20 cellular contexts compared by ENCODE assay signal in the genomic region with DNA sequence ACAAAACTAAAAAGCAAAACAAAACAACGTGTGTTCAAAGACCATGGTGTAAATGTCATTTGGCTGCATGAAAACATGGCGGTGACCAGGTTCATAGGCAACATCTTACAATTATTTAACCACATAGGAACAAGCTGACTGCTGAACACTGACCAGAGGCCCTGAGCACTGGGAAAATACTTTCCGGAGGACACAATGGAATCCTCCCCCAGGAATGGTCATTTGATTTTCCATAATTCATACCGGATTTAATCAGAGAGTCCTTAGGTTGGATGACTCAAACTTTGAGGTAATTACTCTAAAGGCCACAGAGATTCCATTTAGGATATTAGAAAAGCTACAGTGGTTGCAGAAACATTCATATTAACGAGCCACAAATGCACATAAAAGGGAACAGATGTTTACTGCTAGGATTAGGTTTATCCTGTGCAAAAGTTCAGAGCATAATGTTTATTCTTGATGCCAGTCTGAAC.
DNase-seq lines count a peak whose midpoint lies in the region; TF ChIP-seq lines count a peak whose summit lies in the region.
"Had no signal": no experiment of that assay in that cellular context is flagged by ENCODE, and none has a peak within 500 bp of the region (broad histone marks: within the 10 kb centered on the region; RNA-seq: fewer than 3 reads in every experiment).

No MANE protein-coding gene starts in this region.

- no peaks in the 10 kb centered on the region for H3K9me3 ChIP-seq in HEK293 (ENCODE audit: control insufficient read depth, insufficient read depth, low read depth, low read length)
- H3K9me3 ChIP-seq: adrenal gland, psoas muscle had no signal

- CTCF ChIA-PET in HEK293 (lab: Yijun Ruan, JAX): no interaction called here

- H3K27ac ChIP-seq in HEK293 (ENCODE audit: extremely low read depth, low read depth, low read length): no peak overlapping the region
- H3K27ac ChIP-seq: adrenal gland, heart left ventricle, KMS-11, psoas muscle had no signal

- POLR2A ChIA-PET in HEK293 (lab: Yijun Ruan, JAX): no interaction called here

- no peaks in the 10 kb centered on the region for H3K4me1 ChIP-seq in HEK293 (ENCODE audit: control insufficient read depth, insufficient read depth, low read length)

- no peak overlapping the region for H3K4me3 ChIP-seq in AG10803 (ENCODE audit: low read length)
- H3K4me3 ChIP-seq in HEK293 (ENCODE audit: low read depth, low read length): no peak overlapping the region
- no peak overlapping the region for H3K4me3 ChIP-seq in fibroblast of pulmonary artery (replicated peaks; ENCODE audit: low read depth, low read length)
- H3K4me3 ChIP-seq: adrenal gland, heart left ventricle, psoas muscle had no signal

- DNase-seq in AG10803 (ENCODE audit: low read depth) (peak; percentile 85), SW480 (ENCODE audit: low spot score) (peak; percentile 65), fibroblast of pulmonary artery (ENCODE audit: low read depth) (peak; percentile 10), NCI-H524 treated with DMSO at 0.1 percent for 48 hours (lab: John Stamatoyannopoulos, UW) (no peak), retina (no peak), HUDEP-2 (lab: John Stamatoyannopoulos, UW; ENCODE audit: unreplicated experiment in 76 of 76) (no peak)
- no peak for DNase-seq in activated naive CD4-positive, alpha-beta T cell treated with anti-CD3 and anti-CD28 coated beads, Interleukin-2, amount 50 U/mL, for 16 hours
- DNase-seq: ACHN; activated CD4-positive, alpha-beta T cell treated with anti-CD3 and anti-CD28 coated beads, Interleukin-2, amount 50 U/mL, for 1 hour; activated CD8-positive, alpha-beta memory T cell treated with anti-CD3 and anti-CD28 coated beads, Interleukin-2, amount 50 U/mL, for 48 hours; activated effector memory CD4-positive, alpha-beta T cell treated with anti-CD3 and anti-CD28 coated beads, Interleukin-2, amount 50 U/mL, for 16 hours; adrenal gland; effector CD4-positive, alpha-beta T cell; heart left ventricle; NCI-H1092; NCI-H2081 treated with DMSO at 0.1 percent for 48 hours; NCI-H510A treated with DMSO at 0.1 percent for 48 hours; psoas muscle had no signal

- no peak for TF ChIP-seq CTCF in AG10803 (conservative IDR thresholded peaks at IDR 0.05; ENCODE audit: low read length)
- TF ChIP-seq CTCF in HEK293 (tag by site-specific recombination; IDR thresholded peaks at IDR 0.05): no peak
- no peak for TF ChIP-seq CTCF in fibroblast of pulmonary artery (IDR thresholded peaks at IDR 0.05; ENCODE audit: low read length, missing control alignments)

- H3K36me3 ChIP-seq in HEK293 (ENCODE audit: control insufficient read depth in 2 of 2, insufficient read depth in 1 of 2, low read length in 2 of 2): no peaks in the 10 kb centered on the region
- H3K36me3 ChIP-seq: adrenal gland, heart left ventricle had no signal

TF ChIP-seq in HEK293, 187 proteins besides CTCF, POLR2A, EP300 and RAD21 (continues in another document):
- 0 out of 2 replicates have a peak, but pooled peaks have one; percentile 2 for TF ChIP-seq ZXDB (tag by site-specific recombination; IDR thresholded peaks at IDR 0.05)
- TF ChIP-seq ZNF544 (tag by site-specific recombination; IDR thresholded peaks at IDR 0.05): no peak
- TF ChIP-seq ZNF76 (tag by site-specific recombination; IDR thresholded peaks at IDR 0.05; ENCODE audit: borderline replicate concordance, low read depth): no peak
- TF ChIP-seq ZNF157 (tag by site-specific recombination; IDR thresholded peaks at IDR 0.05): no peak
- peak; percentile 41; the same call in 1 of the 2 replicates for TF ChIP-seq OSR2 (tag by site-specific recombination; IDR thresholded peaks at IDR 0.05)
- TF ChIP-seq, protein P1, sequence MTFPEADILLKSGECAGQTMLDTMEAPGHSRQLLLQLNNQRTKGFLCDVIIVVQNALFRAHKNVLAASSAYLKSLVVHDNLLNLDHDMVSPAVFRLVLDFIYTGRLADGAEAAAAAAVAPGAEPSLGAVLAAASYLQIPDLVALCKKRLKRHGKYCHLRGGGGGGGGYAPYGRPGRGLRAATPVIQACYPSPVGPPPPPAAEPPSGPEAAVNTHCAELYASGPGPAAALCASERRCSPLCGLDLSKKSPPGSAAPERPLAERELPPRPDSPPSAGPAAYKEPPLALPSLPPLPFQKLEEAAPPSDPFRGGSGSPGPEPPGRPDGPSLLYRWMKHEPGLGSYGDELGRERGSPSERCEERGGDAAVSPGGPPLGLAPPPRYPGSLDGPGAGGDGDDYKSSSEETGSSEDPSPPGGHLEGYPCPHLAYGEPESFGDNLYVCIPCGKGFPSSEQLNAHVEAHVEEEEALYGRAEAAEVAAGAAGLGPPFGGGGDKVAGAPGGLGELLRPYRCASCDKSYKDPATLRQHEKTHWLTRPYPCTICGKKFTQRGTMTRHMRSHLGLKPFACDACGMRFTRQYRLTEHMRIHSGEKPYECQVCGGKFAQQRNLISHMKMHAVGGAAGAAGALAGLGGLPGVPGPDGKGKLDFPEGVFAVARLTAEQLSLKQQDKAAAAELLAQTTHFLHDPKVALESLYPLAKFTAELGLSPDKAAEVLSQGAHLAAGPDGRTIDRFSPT (tag by site-specific recombination; IDR thresholded peaks at IDR 0.05): peak; percentile 50; the same call in 1 of the 2 replicates
- TF ChIP-seq SALL2 (tag by site-specific recombination; IDR thresholded peaks at IDR 0.05; ENCODE audit: borderline replicate concordance): no peak
- TF ChIP-seq, protein P2, sequence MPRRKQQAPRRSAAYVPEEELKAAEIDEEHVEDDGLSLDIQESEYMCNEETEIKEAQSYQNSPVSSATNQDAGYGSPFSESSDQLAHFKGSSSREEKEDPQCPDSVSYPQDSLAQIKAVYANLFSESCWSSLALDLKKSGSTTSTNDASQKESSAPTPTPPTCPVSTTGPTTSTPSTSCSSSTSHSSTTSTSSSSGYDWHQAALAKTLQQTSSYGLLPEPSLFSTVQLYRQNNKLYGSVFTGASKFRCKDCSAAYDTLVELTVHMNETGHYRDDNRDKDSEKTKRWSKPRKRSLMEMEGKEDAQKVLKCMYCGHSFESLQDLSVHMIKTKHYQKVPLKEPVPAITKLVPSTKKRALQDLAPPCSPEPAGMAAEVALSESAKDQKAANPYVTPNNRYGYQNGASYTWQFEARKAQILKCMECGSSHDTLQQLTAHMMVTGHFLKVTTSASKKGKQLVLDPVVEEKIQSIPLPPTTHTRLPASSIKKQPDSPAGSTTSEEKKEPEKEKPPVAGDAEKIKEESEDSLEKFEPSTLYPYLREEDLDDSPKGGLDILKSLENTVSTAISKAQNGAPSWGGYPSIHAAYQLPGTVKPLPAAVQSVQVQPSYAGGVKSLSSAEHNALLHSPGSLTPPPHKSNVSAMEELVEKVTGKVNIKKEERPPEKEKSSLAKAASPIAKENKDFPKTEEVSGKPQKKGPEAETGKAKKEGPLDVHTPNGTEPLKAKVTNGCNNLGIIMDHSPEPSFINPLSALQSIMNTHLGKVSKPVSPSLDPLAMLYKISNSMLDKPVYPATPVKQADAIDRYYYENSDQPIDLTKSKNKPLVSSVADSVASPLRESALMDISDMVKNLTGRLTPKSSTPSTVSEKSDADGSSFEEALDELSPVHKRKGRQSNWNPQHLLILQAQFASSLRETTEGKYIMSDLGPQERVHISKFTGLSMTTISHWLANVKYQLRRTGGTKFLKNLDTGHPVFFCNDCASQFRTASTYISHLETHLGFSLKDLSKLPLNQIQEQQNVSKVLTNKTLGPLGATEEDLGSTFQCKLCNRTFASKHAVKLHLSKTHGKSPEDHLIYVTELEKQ (tag by site-specific recombination; IDR thresholded peaks at IDR 0.05; ENCODE audit: borderline replicate concordance): 0 out of 2 replicates have a peak, but pooled peaks have one; percentile 51
- TF ChIP-seq, protein P3, sequence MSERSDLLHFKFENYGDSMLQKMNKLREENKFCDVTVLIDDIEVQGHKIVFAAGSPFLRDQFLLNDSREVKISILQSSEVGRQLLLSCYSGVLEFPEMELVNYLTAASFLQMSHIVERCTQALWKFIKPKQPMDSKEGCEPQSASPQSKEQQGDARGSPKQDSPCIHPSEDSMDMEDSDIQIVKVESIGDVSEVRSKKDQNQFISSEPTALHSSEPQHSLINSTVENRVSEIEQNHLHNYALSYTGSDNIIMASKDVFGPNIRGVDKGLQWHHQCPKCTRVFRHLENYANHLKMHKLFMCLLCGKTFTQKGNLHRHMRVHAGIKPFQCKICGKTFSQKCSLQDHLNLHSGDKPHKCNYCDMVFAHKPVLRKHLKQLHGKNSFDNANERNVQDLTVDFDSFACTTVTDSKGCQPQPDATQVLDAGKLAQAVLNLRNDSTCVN (tag by site-specific recombination; optimal IDR thresholded peaks at IDR 0.05): no peak
- TF ChIP-seq MYNN (tag by site-specific recombination; IDR thresholded peaks at IDR 0.05; ENCODE audit: borderline replicate concordance): no peak
- TF ChIP-seq ZNF391 (tag by site-specific recombination; IDR thresholded peaks at IDR 0.05; ENCODE audit: borderline replicate concordance, low read depth): peak; percentile 29; the same call in 1 of the 2 replicates
- no peak for TF ChIP-seq ZNF843 (tag by site-specific recombination; IDR thresholded peaks at IDR 0.05)
- no peak for TF ChIP-seq MZF1 (tag by site-specific recombination; IDR thresholded peaks at IDR 0.05; ENCODE audit: borderline replicate concordance)
- TF ChIP-seq SP3 (tag by site-specific recombination; IDR thresholded peaks at IDR 0.05): 0 out of 2 replicates have a peak, but pooled peaks have one; percentile 17
- TF ChIP-seq ZNF654 (tag by site-specific recombination; IDR thresholded peaks at IDR 0.05; ENCODE audit: low read depth): no peak
- no peak for TF ChIP-seq ZBTB8A (tag by site-specific recombination; IDR thresholded peaks at IDR 0.05)
- TF ChIP-seq ZNF701 (tag by site-specific recombination; IDR thresholded peaks at IDR 0.05): no peak
- TF ChIP-seq GLIS1 (tag by site-specific recombination; IDR thresholded peaks at IDR 0.05): peak; percentile 69
- TF ChIP-seq, protein P4, sequence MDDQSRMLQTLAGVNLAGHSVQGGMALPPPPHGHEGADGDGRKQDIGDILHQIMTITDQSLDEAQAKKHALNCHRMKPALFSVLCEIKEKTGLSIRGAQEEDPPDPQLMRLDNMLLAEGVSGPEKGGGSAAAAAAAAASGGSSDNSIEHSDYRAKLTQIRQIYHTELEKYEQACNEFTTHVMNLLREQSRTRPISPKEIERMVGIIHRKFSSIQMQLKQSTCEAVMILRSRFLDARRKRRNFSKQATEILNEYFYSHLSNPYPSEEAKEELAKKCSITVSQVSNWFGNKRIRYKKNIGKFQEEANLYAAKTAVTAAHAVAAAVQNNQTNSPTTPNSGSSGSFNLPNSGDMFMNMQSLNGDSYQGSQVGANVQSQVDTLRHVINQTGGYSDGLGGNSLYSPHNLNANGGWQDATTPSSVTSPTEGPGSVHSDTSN (CRISPR knock-in tag; IDR thresholded peaks at IDR 0.05): no peak
- TF ChIP-seq WT1 (tag by site-specific recombination; IDR thresholded peaks at IDR 0.05): peak; percentile 67
- TF ChIP-seq ZNF624 (tag by site-specific recombination; IDR thresholded peaks at IDR 0.05): no peak

Comparison
In these comparisons a context has a peak if more than half of its experiments do, and no peak if none do; other contexts are left out.
1. DNase-seq: peak in AG10803 (single experiment), SW480 (single experiment) and fibroblast of pulmonary artery (single experiment); none in NCI-H524 treated with DMSO at 0.1 percent for 48 hours (single experiment), retina (single experiment), activated naive CD4-positive, alpha-beta T cell treated with anti-CD3 and anti-CD28 coated beads, Interleukin-2, amount 50 U/mL, for 16 hours (single experiment) and HUDEP-2 (0 of 76).